ENCODE assay signal across 8 cellular contexts in genomic region chr7:128408709-128409434, GRCh38. TPM values are rescaled to one million over a fixed set of nuclear protein-coding genes. Genes with fewer than 3 reads are reported as not detected.
DNase-seq lines count a peak whose midpoint lies in the region; ATAC-seq, FAIRE-seq and TF ChIP-seq lines count a peak whose summit lies in the region.

No MANE protein-coding gene starts in this region.

- H3K27ac ChIP-seq in BLaER1 treated with 17β-estradiol and CSF1 and Interleukin-3, amounts not matched to agents 10 nM and 100 nM: peak overlapping the region; percentile 48 to 87 (median 77)
- H3K27ac ChIP-seq in GM12878 (ENCODE audit: control insufficient read depth, insufficient read depth): no peak overlapping the region
- H3K27ac ChIP-seq in uterus: peak overlapping the region; percentile 87 to 98

- H3K4me3 Mint-ChIP-seq in memory B cell: peak overlapping the region; percentile 84

- DNase-seq in HPDE6-E6E7 (ENCODE audit: extremely low spot score): peak; percentile 77
- DNase-seq in GM12878 (ENCODE audit: low read depth, low spot score): no peak
- no peak for DNase-seq in memory B cell (ENCODE audit: low spot score in 2 of 2)
- peak; percentile 45 to 61 for DNase-seq in uterus
- DNase-seq in NCI-H1436 (lab: John Stamatoyannopoulos, UW): no peak

- in situ Hi-C loops in GM12878 (cut with MboI): no loop called here

- 47% methylated on average over 14 of the region's 14 CpGs for WGBS in GM12878 (ENCODE audit: insufficient coverage, insufficient replicate concordance, low lambda C conversion rate, missing lambda C conversion rate)

- H3K36me3 ChIP-seq in BLaER1 treated with 17β-estradiol and CSF1 and Interleukin-3, amounts not matched to agents 10 nM and 100 nM: peaks cover 0 to 5% (median 0%) of the 10 kb centered on the region in 11 experiments; a peak in 4 of 22 replicates
- no peaks in the 10 kb centered on the region for H3K36me3 ChIP-seq in GM12878 (ENCODE audit: control insufficient read depth in 2 of 2, insufficient read depth in 2 of 2, low read length in 1 of 2)
- no peaks in the 10 kb centered on the region for H3K36me3 ChIP-seq in uterus

- H3K27me3 ChIP-seq in BLaER1 treated with 17β-estradiol and CSF1 and Interleukin-3, amounts not matched to agents 10 nM and 100 nM: no peaks in the 10 kb centered on the region
- no peaks in the 10 kb centered on the region; a peak in 1 of 4 replicates for H3K27me3 ChIP-seq in GM12878 (replicated peaks in 1 of 2; ENCODE audit: control insufficient read depth in 2 of 2, insufficient read depth in 2 of 2, low read length in 1 of 2)
- H3K27me3 ChIP-seq in uterus: no peaks in the 10 kb centered on the region

- SMC1A ChIA-PET in GM12878 (lab: Charles Lee; ENCODE audit: uncharacterized antibody, unreplicated experiment): interaction anchor here (1.1 to 2.4 kb wide), 2 partner anchors 17 to 26 kb away, joined by 3 to 12 read pairs; no protein-coding TSS in a partner anchor

- intact Hi-C loops in GM12878 (cut with micrococcal nuclease; ENCODE audit: unreplicated experiment): no loop called here
- intact Hi-C loops in uterus (cut with DNase I; ENCODE audit: low total_unique reads): no loop called here

- no peak for TF ChIP-seq RAD21 in GM12878 (IDR thresholded peaks at IDR 0.05; ENCODE audit: insufficient read depth, low read depth, low read length)

- POLR2A ChIA-PET in GM12878 (lab: Charles Lee): interaction anchor here (1.6 to 1.7 kb wide), 2 partner anchors 45 to 47 kb away, joined by 5 to 7 read pairs; partner anchors contain the start of gene HILPDA

- CTCF ChIA-PET in GM12878 (lab: Yijun Ruan, JAX): interaction anchor here (0.9 to 23.9 kb wide), 5 partner anchors 10 to 475 kb away, joined by 3 to 458 read pairs (median 4); no protein-coding TSS in a partner anchor

- no TSS peak for BruUV-seq in GM12878 (replicated peaks; lab: Mats Ljungman, UMichigan)

- H3K27me3 Mint-ChIP-seq in memory B cell: no peaks in the 10 kb centered on the region

- H3K4me2 ChIP-seq in BLaER1 treated with 17β-estradiol and CSF1 and Interleukin-3, amounts not matched to agents 10 nM and 100 nM: peak overlapping the region; percentile 90 to 100 (median 99)
- peak overlapping the region; percentile 95 for H3K4me2 ChIP-seq in GM12878 (ENCODE audit: control insufficient read depth, insufficient read depth)

- no peak for ATAC-seq in GM12878
- ATAC-seq in memory B cell (ENCODE audit: low read depth): no peak
- no peak for ATAC-seq in HG03196 (IDR thresholded peaks at IDR 0.05; ENCODE audit: unreplicated experiment)
- ATAC-seq in HG02610 (IDR thresholded peaks at IDR 0.05; ENCODE audit: unreplicated experiment): no peak

- peaks cover 33% of the 10 kb centered on the region for H3K4me1 Mint-ChIP-seq in memory B cell

- peak overlapping the region; percentile 70 to 85 (median 79) for H3K9ac ChIP-seq in BLaER1 treated with 17β-estradiol and CSF1 and Interleukin-3, amounts not matched to agents 10 nM and 100 nM
- H3K9ac ChIP-seq in GM12878 (ENCODE audit: control insufficient read depth, insufficient read depth, low read length): peak overlapping the region; percentile 39; the same call in 1 of the 2 replicates

- H3K4me1 ChIP-seq in BLaER1 treated with 17β-estradiol and CSF1 and Interleukin-3, amounts not matched to agents 10 nM and 100 nM: peaks cover 44 to 57% (median 52%) of the 10 kb centered on the region in 10 experiments
- H3K4me1 ChIP-seq in GM12878 (ENCODE audit: control insufficient read depth, insufficient read depth, low read length) (peaks cover 14% of the 10 kb centered on the region), uterus (peaks cover 0 to 6% of the 10 kb centered on the region in 2 donors)

- TF ChIP-seq CTCF in GM12878 (IDR thresholded peaks at IDR 0.05 in 2 of 3, conservative IDR thresholded peaks at IDR 0.05 in 1 of 3; ENCODE audit: control insufficient read depth in 2 of 3, extremely low read depth in 1 of 3, insufficient read depth in 1 of 3, low read depth in 3 of 3, low read length in 3 of 3) (no peak), uterus (IDR thresholded peaks at IDR 0.05) (no peak)

- TF ChIP-seq POLR2A in GM12878 (IDR thresholded peaks at IDR 0.05; ENCODE audit: low read depth, low read length): no peak
- no peak for TF ChIP-seq POLR2A in uterus (IDR thresholded peaks at IDR 0.05)

- no peak for TF ChIP-seq EP300 in GM12878 (IDR thresholded peaks at IDR 0.05; ENCODE audit: borderline replicate concordance in 1 of 2, control insufficient read depth in 1 of 2, low read depth in 2 of 2, low read length in 2 of 2)

- H3K9me3 Mint-ChIP-seq in memory B cell: no peaks in the 10 kb centered on the region

- FAIRE-seq in GM12878 (lab: Jason Lieb, UNC): no peak

- H4K20me1 ChIP-seq in BLaER1 treated with 17β-estradiol and CSF1 and Interleukin-3, amounts not matched to agents 10 nM and 100 nM: peaks cover 11 to 31% (median 13%) of the 10 kb centered on the region in 11 experiments
- no peaks in the 10 kb centered on the region for H4K20me1 ChIP-seq in GM12878 (ENCODE audit: control insufficient read depth, insufficient read depth)

- H3K9me3 ChIP-seq in BLaER1 treated with 17β-estradiol and CSF1 and Interleukin-3, amounts not matched to agents 10 nM and 100 nM (replicated peaks in 1 of 11): peaks cover 0 to 5% (median 0%) of the 10 kb centered on the region in 11 experiments; a peak in 2 of 22 replicates
- H3K9me3 ChIP-seq in GM12878 (replicated peaks; ENCODE audit: control insufficient read depth, insufficient read depth, low read length) (no peaks in the 10 kb centered on the region), uterus (no peaks in the 10 kb centered on the region)

- no peaks in the 10 kb centered on the region for H3K36me3 Mint-ChIP-seq in memory B cell

- peak overlapping the region; percentile 59 to 93 (median 72) for H3K4me3 ChIP-seq in BLaER1 treated with 17β-estradiol and CSF1 and Interleukin-3, amounts not matched to agents 10 nM and 100 nM
- H3K4me3 ChIP-seq in GM12878 (peak overlapping the region; percentile 90), uterus (peak overlapping the region; percentile 52 to 78)

- peak overlapping the region; percentile 89 for H2AFZ ChIP-seq in GM12878 (ENCODE audit: control insufficient read depth, low read depth, low read length)

- H3K79me2 ChIP-seq in GM12878 (ENCODE audit: control insufficient read depth, insufficient read depth, low read length): peaks cover 12% of the 10 kb centered on the region

- peak overlapping the region; percentile 84 for H3K27ac Mint-ChIP-seq in memory B cell

- RAD21 ChIA-PET in GM12878 (lab: Charles Lee; ENCODE audit: unreplicated experiment): interaction anchor here (1.4 to 4.9 kb wide), 4 partner anchors 9 to 61 kb away, joined by 3 to 23 read pairs (median 4); no protein-coding TSS in a partner anchor

RNA-seq across cellular contexts. Expression of gene IMPDH1, which starts 0.9 kb away (rescaled TPM):
- total RNA-seq in GM12878 (2013; cell fraction: nucleolus; rRNA removed): 38.3 and 43.9 TPM in 2 replicates
- total RNA-seq in GM12878 (2014; rRNA removed) (48.4 and 51.7 TPM in 2 replicates), GM12878 (2014; rRNA removed; fragmentation: Illumina TruSeq; extraction: Trizol) (27.7 and 31.4 TPM in 2 replicates), GM12878 (2021) (56.0 and 61.3 TPM in 2 replicates), uterus (10 to 100 TPM; 11.9 to 53.3 (median 32.8) TPM)
- 8.8 TPM for polyA plus RNA-seq in GM12878 (2011; ENCODE audit: low read depth)
- polyA plus RNA-seq in GM12878 (2011; rRNA removed) (18.5 and 34.8 TPM in 2 replicates), GM12878 (2014; fragmentation: Illumina TruSeq; extraction: Trizol) (10.5 and 24.0 TPM in 2 replicates), GM12878 (2014; fragmentation: Nextera tagmentation; extraction: Ambion mirVana) (1 to 10 TPM in 1 of 2 experiments, under 1 TPM in 1; 0.50 to 1.5 TPM), GM12878 (2014; rRNA removed) (50.8 and 55.9 TPM in 2 replicates), GM12878 (2016; fragmentation: Nextera tagmentation; extraction: Ambion mirVana) (10 to 100 TPM; 48.7 to 58.3 TPM)
- 34.6 and 42.3 TPM in 2 replicates for polyA plus RNA-seq in GM12878 (2011; cell fraction: cytosol; rRNA removed)
- 84.6 and 84.9 TPM in 2 replicates for polyA plus RNA-seq in GM12878 (2011; cell fraction: nucleus; rRNA removed)
- polyA plus RNA-seq in GM12878 (2012): 24.1 and 28.3 TPM in 2 replicates
- polyA minus RNA-seq in GM12878 (2011; rRNA and poly(A)+ RNA removed): 28.6 and 35.3 TPM in 2 replicates
- polyA minus RNA-seq in GM12878 (2011; cell fraction: cytosol; rRNA and poly(A)+ RNA removed): 19.9 and 22.7 TPM in 2 replicates
- 20.3 and 40.6 TPM in 2 replicates for polyA minus RNA-seq in GM12878 (2011; cell fraction: nucleus; rRNA and poly(A)+ RNA removed)

RNA-seq across cellular contexts. Expression of gene HILPDA, which starts 46.8 kb away (rescaled TPM):
- total RNA-seq in GM12878 (2013; cell fraction: nucleolus; rRNA removed): 232 and 244 TPM in 2 replicates
- 15.1 and 16.4 TPM in 2 replicates for total RNA-seq in GM12878 (2014; rRNA removed)
- 19.6 and 21.2 TPM in 2 replicates for total RNA-seq in GM12878 (2014; rRNA removed; fragmentation: Illumina TruSeq; extraction: Trizol)
- total RNA-seq in GM12878 (2021): 12.0 and 14.1 TPM in 2 replicates
- 22.4 TPM for polyA plus RNA-seq in GM12878 (2011; ENCODE audit: low read depth)
- 198 and 232 TPM in 2 replicates for polyA plus RNA-seq in GM12878 (2011; rRNA removed)
- 184 and 280 TPM in 2 replicates for polyA plus RNA-seq in GM12878 (2011; cell fraction: cytosol; rRNA removed)
- 85.4 and 130 TPM in 2 replicates for polyA plus RNA-seq in GM12878 (2011; cell fraction: nucleus; rRNA removed)
- 26.2 and 86.6 TPM in 2 replicates for polyA plus RNA-seq in GM12878 (2012)
- 22.1 and 24.2 TPM in 2 replicates for polyA plus RNA-seq in GM12878 (2014; fragmentation: Illumina TruSeq; extraction: Trizol)
- 10 to 100 TPM; 37.4 to 44.0 TPM for polyA plus RNA-seq in GM12878 (2014; fragmentation: Nextera tagmentation; extraction: Ambion mirVana)
- 26.1 and 29.6 TPM in 2 replicates for polyA plus RNA-seq in GM12878 (2014; rRNA removed)
- 10 to 100 TPM; 24.5 to 28.4 TPM for polyA plus RNA-seq in GM12878 (2016; fragmentation: Nextera tagmentation; extraction: Ambion mirVana)
- polyA minus RNA-seq in GM12878 (2011; rRNA and poly(A)+ RNA removed): 141 and 166 TPM in 2 replicates
- polyA minus RNA-seq in GM12878 (2011; cell fraction: cytosol; rRNA and poly(A)+ RNA removed): 42.1 and 54.1 TPM in 2 replicates
- 97.8 and 100.0 TPM in 2 replicates for polyA minus RNA-seq in GM12878 (2011; cell fraction: nucleus; rRNA and poly(A)+ RNA removed)
- total RNA-seq in uterus: 10 to 100 TPM; 14.4 to 55.6 (median 31.3) TPM

RNA-seq across cellular contexts. Expression of gene PRRT4, which starts 47.4 kb away (rescaled TPM):
- total RNA-seq in GM12878 (2013; cell fraction: nucleolus; rRNA removed): not detected in 2 replicates
- total RNA-seq in GM12878 (2014; rRNA removed) (not detected in 2 replicates), GM12878 (2014; rRNA removed; fragmentation: Illumina TruSeq; extraction: Trizol) (not detected in 2 replicates), GM12878 (2021) (not detected in 2 replicates), uterus (1 to 10 TPM in 2 of 4 donors, not detected in 2; 1.3 to 1.7 TPM)
- polyA plus RNA-seq in GM12878 (2011; ENCODE audit: low read depth): not detected
- polyA plus RNA-seq in GM12878 (2011; rRNA removed) (not detected in 2 replicates), GM12878 (2014; fragmentation: Illumina TruSeq; extraction: Trizol) (not detected in 2 replicates), GM12878 (2014; fragmentation: Nextera tagmentation; extraction: Ambion mirVana) (not detected), GM12878 (2014; rRNA removed) (not detected in 2 replicates), GM12878 (2016; fragmentation: Nextera tagmentation; extraction: Ambion mirVana) (not detected)
- polyA plus RNA-seq in GM12878 (2011; cell fraction: cytosol; rRNA removed): not detected in 2 replicates
- not detected in 2 replicates for polyA plus RNA-seq in GM12878 (2011; cell fraction: nucleus; rRNA removed)
- not detected in 2 replicates for polyA plus RNA-seq in GM12878 (2012)
- not detected in 2 replicates for polyA minus RNA-seq in GM12878 (2011; rRNA and poly(A)+ RNA removed)
- polyA minus RNA-seq in GM12878 (2011; cell fraction: cytosol; rRNA and poly(A)+ RNA removed): not detected in 2 replicates
- not detected in 2 replicates for polyA minus RNA-seq in GM12878 (2011; cell fraction: nucleus; rRNA and poly(A)+ RNA removed)

Comparison
In these comparisons a context has a peak if more than half of its experiments do, and no peak if none do; other contexts are left out.
1. DNase-seq: peak in HPDE6-E6E7 (single experiment) and uterus (2 of 2); none in GM12878 (single experiment), memory B cell (0 of 2) and NCI-H1436 (single experiment).
2. Peak in every context shown above with its lines, with median percentiles within 50 percentile points of each other: H3K4me3 ChIP-seq.